Comparison of ENCODE assay signal across 25 cellular contexts in genomic region chr2:132884292-132884691, GRCh38.
"Had no signal": no experiment of that assay in that cellular context is flagged by ENCODE, and none has a peak within 500 bp of the region (broad histone marks: within the 10 kb centered on the region; RNA-seq: fewer than 3 reads in every experiment).

No MANE protein-coding gene starts in this region.

- H3K36me3 Mint-ChIP-seq: mesothelial cell of epicardium, naive B cell had no signal

- ATAC-seq: effector memory CD8-positive, alpha-beta T cell; esophagus mucosa; gastrocnemius medialis; heart right ventricle; left cardiac atrium; left lung; left ventricle myocardium superior; lower lobe of right lung; mucosa of descending colon had no signal

- DNase-seq: dermis blood vessel endothelial cell; dorsolateral prefrontal cortex; effector CD8-positive, alpha-beta T cell; effector memory CD8-positive, alpha-beta T cell; endodermal cell; erythroblast; esophagus squamous epithelium; foreskin fibroblast; foreskin melanocyte; gastrocnemius medialis; glutamatergic neuron; head of caudate nucleus; heart right ventricle; hippocampal formation; left cardiac atrium; left lung; left ventricle myocardium superior; lower lobe of right lung; mesenchymal stem cell; mucosa of descending colon; naive B cell had no signal

- H3K27me3 ChIP-seq: dorsolateral prefrontal cortex, esophagus squamous epithelium, gastrocnemius medialis, heart right ventricle, left lung had no signal

- H3K4me1 Mint-ChIP-seq: endodermal cell, mesothelial cell of epicardium, naive B cell had no signal

- H3K4me3 Mint-ChIP-seq: effector memory CD8-positive, alpha-beta T cell; endodermal cell; mesothelial cell of epicardium; naive B cell had no signal

- H3K36me3 ChIP-seq: esophagus squamous epithelium, gastrocnemius medialis, heart right ventricle, left lung, lower lobe of right lung had no signal

- H3K4me3 ChIP-seq: coronary artery, dorsolateral prefrontal cortex, esophagus squamous epithelium, gastrocnemius medialis, heart right ventricle, left lung, lower lobe of right lung, mucosa of descending colon had no signal

- H3K27ac Mint-ChIP-seq: effector memory CD8-positive, alpha-beta T cell; endodermal cell; mesothelial cell of epicardium had no signal

- H3K27me3 Mint-ChIP-seq: effector memory CD8-positive, alpha-beta T cell; naive B cell had no signal

- H3K4me1 ChIP-seq: esophagus squamous epithelium, gastrocnemius medialis, heart right ventricle, left lung, lower lobe of right lung had no signal

- H3K27ac ChIP-seq: coronary artery, dorsolateral prefrontal cortex, epithelial cell of prostate, esophagus squamous epithelium, gastrocnemius medialis, heart right ventricle, left lung, lower lobe of right lung had no signal

- H3K9me3 ChIP-seq: esophagus squamous epithelium, gastrocnemius medialis, lower lobe of right lung, mucosa of descending colon had no signal
